28 cellular contexts compared by ENCODE assay signal in genomic region chr9:24381205-24381604, GRCh38.
"Had no signal": no experiment of that assay in that cellular context is flagged by ENCODE, and none has a peak within 500 bp of the region (broad histone marks: within the 10 kb centered on the region; RNA-seq: fewer than 3 reads in every experiment).

No MANE protein-coding gene starts in this region.

- H3K27ac ChIP-seq: left lung, lower lobe of right lung, pancreas, psoas muscle, right lobe of liver, tibial nerve, uterus had no signal

- H3K4me3 ChIP-seq: left lung, lower lobe of right lung, pancreas, psoas muscle, right lobe of liver, smooth muscle cell, tibial nerve, uterus had no signal

- H3K4me1 Mint-ChIP-seq: immature natural killer cell; naive thymus-derived CD8-positive, alpha-beta T cell; neural crest cell; stimulated activated memory B cell treated with anti-CD40 and anti-IgM and Interleukin-4, amounts not matched to agents 10 μg/mL and 1 μg/mL and 100 μg/mL, for 72 hours; stimulated activated naive CD8-positive, alpha-beta T cell treated with anti-CD3 and anti-CD28 coated beads, Interleukin-15, amount 100 ng/mL, for 72 hours had no signal

- ATAC-seq: left colon; left lung; lower lobe of right lung; naive thymus-derived CD8-positive, alpha-beta T cell; psoas muscle; right lobe of liver; stimulated activated memory B cell treated with anti-CD40 and anti-IgM and Interleukin-4, amounts not matched to agents 10 μg/mL and 1 μg/mL and 100 μg/mL, for 72 hours; stimulated activated naive CD8-positive, alpha-beta T cell treated with anti-CD3 and anti-CD28 coated beads, Interleukin-15, amount 100 ng/mL, for 72 hours had no signal

- H3K27me3 Mint-ChIP-seq: naive thymus-derived CD8-positive, alpha-beta T cell; stimulated activated memory B cell treated with anti-CD40 and anti-IgM and Interleukin-4, amounts not matched to agents 10 μg/mL and 1 μg/mL and 100 μg/mL, for 72 hours; stimulated activated naive CD8-positive, alpha-beta T cell treated with anti-CD3 and anti-CD28 coated beads, Interleukin-15, amount 100 ng/mL, for 72 hours; type B pancreatic cell had no signal

- H3K27ac Mint-ChIP-seq: immature natural killer cell; naive thymus-derived CD8-positive, alpha-beta T cell; nephron; stimulated activated memory B cell treated with anti-CD40 and anti-IgM and Interleukin-4, amounts not matched to agents 10 μg/mL and 1 μg/mL and 100 μg/mL, for 72 hours; stimulated activated naive CD8-positive, alpha-beta T cell treated with anti-CD3 and anti-CD28 coated beads, Interleukin-15, amount 100 ng/mL, for 72 hours; type B pancreatic cell had no signal

- DNase-seq: hypothalamus; immature natural killer cell; kidney; left colon; left lung; lower lobe of right lung; mammary epithelial cell; mesenchymal stem cell; naive thymus-derived CD8-positive, alpha-beta T cell; nucleus accumbens; pancreas; posterior cingulate gyrus; psoas muscle; right lobe of liver; stimulated activated CD4-positive, alpha-beta T cell treated with anti-CD3 and anti-CD28 coated beads, Interleukin-1b, Interleukin-23, amount 100 ng/mL, for 48 hours; stimulated activated CD4-positive, alpha-beta T cell treated with anti-CD3 and anti-CD28 coated beads, Interleukin-2, amount 100 ng/mL, for 48 hours; stimulated activated CD4-positive, alpha-beta T cell treated with anti-CD3 and anti-CD28 coated beads, Interleukin-4, amount 100 ng/mL, for 4 hours; stimulated activated CD8-positive, alpha-beta memory T cell treated with anti-CD3 and anti-CD28 coated beads, Interleukin-4, amount 100 ng/mL, for 48 hours; stimulated activated naive CD4-positive, alpha-beta T cell treated with Interleukin-2 at 50 U/mL for 16 hours; stimulated activated naive CD8-positive, alpha-beta T cell treated with anti-CD3 and anti-CD28 coated beads, Interleukin-15, amount 100 ng/mL, for 72 hours; substantia nigra; uterus had no signal

- H3K9me3 Mint-ChIP-seq: nephron; stimulated activated memory B cell treated with anti-CD40 and anti-IgM and Interleukin-4, amounts not matched to agents 10 μg/mL and 1 μg/mL and 100 μg/mL, for 72 hours; type B pancreatic cell had no signal

- H3K4me3 Mint-ChIP-seq: immature natural killer cell; naive thymus-derived CD8-positive, alpha-beta T cell; nephron; neural crest cell; stimulated activated memory B cell treated with anti-CD40 and anti-IgM and Interleukin-4, amounts not matched to agents 10 μg/mL and 1 μg/mL and 100 μg/mL, for 72 hours; stimulated activated naive CD8-positive, alpha-beta T cell treated with anti-CD3 and anti-CD28 coated beads, Interleukin-15, amount 100 ng/mL, for 72 hours; type B pancreatic cell had no signal

- H3K36me3 Mint-ChIP-seq: immature natural killer cell; stimulated activated memory B cell treated with anti-CD40 and anti-IgM and Interleukin-4, amounts not matched to agents 10 μg/mL and 1 μg/mL and 100 μg/mL, for 72 hours; type B pancreatic cell had no signal
